ENCODE assay signal across 8 cellular contexts in genomic region chr18:10606881-10607280, GRCh38.
DNase-seq lines count a peak whose midpoint lies in the region; ATAC-seq, FAIRE-seq and TF ChIP-seq lines count a peak whose summit lies in the region.
"Not testable (repeated sequence)": the region's sequence is repeated elsewhere in the genome, so short reads cannot be mapped to it uniquely, and the experiment has no call there.

No MANE protein-coding gene starts in this region.

- H3K27me3 Mint-ChIP-seq in activated CD8-positive, alpha-beta memory T cell treated with anti-CD3 and anti-CD28 coated beads, Interleukin-2, amount 10 ng/mL, durations not matched to agents 7 days and 5 days; stimulated activated naive B cell treated with anti-CD40 and anti-IgM and Interleukin-4, amounts not matched to agents 10 μg/mL and 1 μg/mL and 100 μg/mL, for 72 hours: not testable (repeated sequence)

- not testable (repeated sequence) for H3K4me3 Mint-ChIP-seq in activated CD8-positive, alpha-beta memory T cell treated with anti-CD3 and anti-CD28 coated beads, Interleukin-2, amount 10 ng/mL, durations not matched to agents 7 days and 5 days; stimulated activated naive B cell treated with anti-CD40 and anti-IgM and Interleukin-4, amounts not matched to agents 10 μg/mL and 1 μg/mL and 100 μg/mL, for 72 hours

- not testable (repeated sequence) for H3K36me3 Mint-ChIP-seq in activated CD8-positive, alpha-beta memory T cell treated with anti-CD3 and anti-CD28 coated beads, Interleukin-2, amount 10 ng/mL, durations not matched to agents 7 days and 5 days
- H3K36me3 Mint-ChIP-seq in stimulated activated naive B cell treated with anti-CD40 and anti-IgM and Interleukin-4, amounts not matched to agents 10 μg/mL and 1 μg/mL and 100 μg/mL, for 72 hours = peaks cover 21 to 23% of the 10 kb centered on the region in 2 donors

- CTCF ChIA-PET in activated CD8-positive, alpha-beta memory T cell treated with anti-CD3 and anti-CD28 coated beads, Interleukin-2, amount 10 ng/mL, durations not matched to agents 7 days and 5 days (lab: Charles Lee) = not testable (repeated sequence)

- FAIRE-seq in bronchial epithelial cell (lab: Jason Lieb, UNC) = peak; percentile 50

- H3K27me3 ChIP-seq in bronchial epithelial cell (ENCODE audit: control insufficient read depth, insufficient read depth, low read length) = not testable (repeated sequence)

- TF ChIP-seq CTCF in bronchial epithelial cell (IDR thresholded peaks at IDR 0.05; ENCODE audit: insufficient read depth, low read length, severe bottlenecking) = not testable (repeated sequence)

- not testable (repeated sequence) for DNase-seq in activated CD8-positive, alpha-beta memory T cell treated with anti-CD3 and anti-CD28 coated beads, Interleukin-2, amount 10 ng/mL, durations not matched to agents 7 days and 5 days; bronchial epithelial cell (ENCODE audit: low read depth); stimulated activated naive B cell treated with anti-CD40 and anti-IgM and Interleukin-4, amounts not matched to agents 10 μg/mL and 1 μg/mL and 100 μg/mL, for 72 hours

- H3K4me1 Mint-ChIP-seq in activated CD8-positive, alpha-beta memory T cell treated with anti-CD3 and anti-CD28 coated beads, Interleukin-2, amount 10 ng/mL, durations not matched to agents 7 days and 5 days = not testable (repeated sequence)
- H3K4me1 Mint-ChIP-seq in stimulated activated naive B cell treated with anti-CD40 and anti-IgM and Interleukin-4, amounts not matched to agents 10 μg/mL and 1 μg/mL and 100 μg/mL, for 72 hours = peaks cover 2 to 14% of the 10 kb centered on the region in 2 donors

- not testable (repeated sequence) for H3K4me3 ChIP-seq in bronchial epithelial cell (ENCODE audit: low read depth, low read length)

- not testable (repeated sequence) for H3K9me3 Mint-ChIP-seq in activated CD8-positive, alpha-beta memory T cell treated with anti-CD3 and anti-CD28 coated beads, Interleukin-2, amount 10 ng/mL, durations not matched to agents 7 days and 5 days (ENCODE audit: low read depth)
- H3K9me3 Mint-ChIP-seq in stimulated activated naive B cell treated with anti-CD40 and anti-IgM and Interleukin-4, amounts not matched to agents 10 μg/mL and 1 μg/mL and 100 μg/mL, for 72 hours = peaks cover 18 to 22% of the 10 kb centered on the region in 2 donors

- ATAC-seq in GM18511 (IDR thresholded peaks at IDR 0.05; ENCODE audit: unreplicated experiment) = peak; percentile 79
- ATAC-seq in GM19395 (IDR thresholded peaks at IDR 0.05; ENCODE audit: unreplicated experiment) = peak; percentile 56
- ATAC-seq in GM21529 (IDR thresholded peaks at IDR 0.05; ENCODE audit: unreplicated experiment) = peak; percentile 53
- ATAC-seq in HG02981 (IDR thresholded peaks at IDR 0.05; ENCODE audit: unreplicated experiment) = peak; percentile 67
- peak; percentile 85 for ATAC-seq in HG03432 (IDR thresholded peaks at IDR 0.05; ENCODE audit: unreplicated experiment)
- ATAC-seq in activated CD8-positive, alpha-beta memory T cell treated with anti-CD3 and anti-CD28 coated beads, Interleukin-2, amount 10 ng/mL, durations not matched to agents 7 days and 5 days = peak; percentile 23
- peak; percentile 15 to 16 for ATAC-seq in stimulated activated naive B cell treated with anti-CD40 and anti-IgM and Interleukin-4, amounts not matched to agents 10 μg/mL and 1 μg/mL and 100 μg/mL, for 72 hours (replicated peaks)

- H3K27ac Mint-ChIP-seq in activated CD8-positive, alpha-beta memory T cell treated with anti-CD3 and anti-CD28 coated beads, Interleukin-2, amount 10 ng/mL, durations not matched to agents 7 days and 5 days; stimulated activated naive B cell treated with anti-CD40 and anti-IgM and Interleukin-4, amounts not matched to agents 10 μg/mL and 1 μg/mL and 100 μg/mL, for 72 hours: not testable (repeated sequence)

- not testable (repeated sequence) for H3K36me3 ChIP-seq in bronchial epithelial cell (ENCODE audit: control insufficient read depth, insufficient read depth, low read length)

Comparison
In these comparisons a context has a peak if more than half of its experiments do, and no peak if none do; other contexts are left out.
1. ATAC-seq: peak in every context shown above with its lines; median percentile 85 in HG03432; 79 in GM18511; 67 in HG02981; 56 in GM19395; 53 in GM21529; 23 in activated CD8-positive, alpha-beta memory T cell treated with anti-CD3 and anti-CD28 coated beads, Interleukin-2, amount 10 ng/mL, durations not matched to agents 7 days and 5 days; 16 in stimulated activated naive B cell treated with anti-CD40 and anti-IgM and Interleukin-4, amounts not matched to agents 10 μg/mL and 1 μg/mL and 100 μg/mL, for 72 hours.